ENCODE assay signal across 14 cellular contexts in genomic region chr11:45082744-45083543, GRCh38.
DNase-seq lines count a peak whose midpoint lies in the region; ATAC-seq and TF ChIP-seq lines count a peak whose summit lies in the region.
"Had no signal": no experiment of that assay in that cellular context is flagged by ENCODE, and none has a peak within 500 bp of the region (broad histone marks: within the 10 kb centered on the region; RNA-seq: fewer than 3 reads in every experiment).

No MANE protein-coding gene starts in this region.

- H3K36me3 ChIP-seq in HUES48 (ENCODE audit: control insufficient read depth, insufficient read depth, low read length) (no peaks in the 10 kb centered on the region), lower lobe of right lung (no peaks in the 10 kb centered on the region)
- H3K36me3 ChIP-seq: heart left ventricle, sigmoid colon, upper lobe of left lung had no signal

- H3K27me3 ChIP-seq in HUES48 (ENCODE audit: control insufficient read depth, insufficient read depth, low read length) (no peaks in the 10 kb centered on the region), lower lobe of right lung (ENCODE audit: low read depth) (no peaks in the 10 kb centered on the region)
- H3K27me3 ChIP-seq: upper lobe of left lung had no signal

- H3K4me3 Mint-ChIP-seq in CD14-positive monocyte (peak overlapping the region; percentile 37 to 69), T-cell (peak overlapping the region in 2 of 3 donors; percentile 25 to 29)
- H3K4me3 Mint-ChIP-seq: CD4-positive, CD25-positive, alpha-beta regulatory T cell had no signal

- 0 out of 2 replicates have a peak overlapping the region, but pooled peaks have one; percentile 4 for H3K9ac ChIP-seq in HUES48 (ENCODE audit: low read depth, low read length)

- POLR2A ChIA-PET in T-cell (lab: Charles Lee) = no interaction called here

- CTCF ChIA-PET in T-cell (lab: Charles Lee) = no interaction called here

- TF ChIP-seq CTCF in CD14-positive monocyte (IDR thresholded peaks at IDR 0.05) = no peak
- no peak for TF ChIP-seq CTCF in lower lobe of right lung (IDR thresholded peaks at IDR 0.05)

- peaks cover 49% of the 10 kb centered on the region for H3K4me1 ChIP-seq in HUES48 (ENCODE audit: control insufficient read depth, insufficient read depth, low read length)
- H3K4me1 ChIP-seq in lower lobe of right lung = peaks cover 43% of the 10 kb centered on the region

- H3K27me3 Mint-ChIP-seq in CD14-positive monocyte (ENCODE audit: low read depth in 3 of 3) (peaks cover 2 to 10% (median 2%) of the 10 kb centered on the region in 3 donors), T-cell (no peaks in the 10 kb centered on the region)
- H3K27me3 Mint-ChIP-seq: CD4-positive, CD25-positive, alpha-beta regulatory T cell had no signal

- peak in 1 of 4 experiments; percentile 8 for ATAC-seq in T-cell (replicated peaks in 1 of 4)
- peak; percentile 29 to 44 for ATAC-seq in lower lobe of right lung
- no peak for ATAC-seq in GM21825 (IDR thresholded peaks at IDR 0.05; ENCODE audit: unreplicated experiment)
- no peak for ATAC-seq in HG03565 (IDR thresholded peaks at IDR 0.05; ENCODE audit: unreplicated experiment)
- no peak for ATAC-seq in GM21390 (IDR thresholded peaks at IDR 0.05; ENCODE audit: unreplicated experiment)

- H3K9me3 ChIP-seq in HUES48 (ENCODE audit: control insufficient read depth, insufficient read depth, low read length) (no peaks in the 10 kb centered on the region), lower lobe of right lung (no peaks in the 10 kb centered on the region)
- H3K9me3 ChIP-seq: heart left ventricle, sigmoid colon, upper lobe of left lung had no signal

- H3K4me1 Mint-ChIP-seq in CD14-positive monocyte (peaks cover 61% of the 10 kb centered on the region), T-cell (peaks cover 52 to 73% (median 57%) of the 10 kb centered on the region in 3 donors)

- H3K27ac ChIP-seq in HUES48 (ENCODE audit: low read depth, low read length) (peak overlapping the region; percentile 82), lower lobe of right lung (no peak overlapping the region)
- H3K27ac ChIP-seq: sigmoid colon had no signal

- peaks cover 3 to 6% of the 10 kb centered on the region in 2 donors for H3K36me3 Mint-ChIP-seq in CD14-positive monocyte
- no peaks in the 10 kb centered on the region for H3K36me3 Mint-ChIP-seq in T-cell
- H3K36me3 Mint-ChIP-seq: CD4-positive, CD25-positive, alpha-beta regulatory T cell had no signal

- H3K9me3 Mint-ChIP-seq in CD14-positive monocyte (peaks cover 0 to 4% (median 1%) of the 10 kb centered on the region in 7 donors), T-cell (no peaks in the 10 kb centered on the region)
- H3K9me3 Mint-ChIP-seq: CD4-positive, CD25-positive, alpha-beta regulatory T cell had no signal

- H3K27ac Mint-ChIP-seq in CD14-positive monocyte = peak overlapping the region; percentile 22 to 82 (median 70)
- H3K27ac Mint-ChIP-seq in T-cell = peak overlapping the region; percentile 65 to 88

- no peak for DNase-seq in CD14-positive monocyte (ENCODE audit: low spot score)
- peak in 3 of 34 experiments; percentile 19 to 37 (median 27) for DNase-seq in T-cell
- DNase-seq in lower lobe of right lung = no peak
- no peak for DNase-seq in HuH-7 (ENCODE audit: low spot score)
- DNase-seq: aorta; CD4-positive, CD25-positive, alpha-beta regulatory T cell; heart left ventricle; NCI-H1417 treated with DMSO at 0.1 percent for 48 hours; sigmoid colon had no signal

- H3K4me3 ChIP-seq in HUES48 (ENCODE audit: low read depth, low read length) (no peak overlapping the region), lower lobe of right lung (no peak overlapping the region)
- H3K4me3 ChIP-seq: heart left ventricle, sigmoid colon, upper lobe of left lung had no signal

- intact Hi-C loops in CD14-positive monocyte (cut with micrococcal nuclease) = loop anchor here in 1 of 2 donors (5.0 kb wide), 1 partner anchor 36 kb away; no protein-coding TSS in a partner anchor
- intact Hi-C loops in lower lobe of right lung (cut with DNase I) = no loop called here

Comparison
In these comparisons a context has a peak if more than half of its experiments do, and no peak if none do; other contexts are left out.
1. ATAC-seq: peak in lower lobe of right lung (2 of 2); none in GM21825 (single experiment), HG03565 (single experiment) and GM21390 (single experiment).